Comparison of ENCODE assay signal across 8 cellular contexts in the genomic region with DNA sequence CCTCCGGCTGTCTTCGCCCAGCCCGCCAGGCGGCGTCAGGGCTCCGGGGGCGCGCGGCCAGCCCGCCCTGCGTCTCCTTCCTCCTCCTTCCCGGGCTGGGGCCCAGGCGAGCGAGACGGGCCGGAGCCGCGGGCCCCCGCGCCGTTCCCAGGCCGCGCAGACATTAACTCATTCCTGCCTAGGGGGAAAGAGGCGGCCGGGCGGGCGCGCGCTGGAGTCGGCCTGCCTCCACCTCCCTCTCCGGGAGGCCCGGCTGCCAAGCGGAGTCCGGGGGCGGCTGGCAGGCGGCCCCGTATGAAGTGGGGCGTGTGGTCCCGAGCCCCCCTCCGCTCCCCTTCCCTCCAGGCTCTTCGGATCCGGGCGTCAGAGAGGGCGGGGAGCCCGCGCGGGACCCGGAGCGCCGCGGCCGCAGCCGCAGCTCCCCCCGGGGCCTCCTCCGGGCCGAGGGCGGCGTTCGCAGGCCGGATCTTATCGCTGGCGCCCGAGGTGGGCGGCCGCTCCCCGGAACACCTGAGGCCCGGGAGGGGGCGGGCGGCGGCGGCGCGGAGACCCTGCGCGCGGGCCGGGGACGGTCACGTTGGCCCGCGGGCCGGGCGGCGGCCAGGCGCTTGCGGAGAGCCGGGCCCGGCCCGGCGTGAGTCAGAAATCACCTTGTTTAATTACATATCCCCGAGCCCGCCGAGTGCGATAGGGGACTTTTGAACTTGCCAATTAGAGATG. TPM values are rescaled to one million over a fixed set of nuclear protein-coding genes. Genes with fewer than 3 reads are reported as not detected.
DNase-seq lines count a peak whose midpoint lies in the region; ATAC-seq and TF ChIP-seq lines count a peak whose summit lies in the region.

No MANE protein-coding gene starts in this region.

- H3K9me3 ChIP-seq in mesenchymal stem cell (ENCODE audit: control insufficient read depth, low read length), result no peaks in the 10 kb centered on the region

- WGBS in mesenchymal stem cell, result under 1% methylated on average over 46 of the region's 94 CpGs

- H4K91ac ChIP-seq in mesenchymal stem cell (ENCODE audit: low read length), result peak overlapping the region; percentile 75

- H3K23ac ChIP-seq in mesenchymal stem cell (ENCODE audit: low read length in 2 of 2), result no peak overlapping the region

- H2BK120ac ChIP-seq in mesenchymal stem cell (ENCODE audit: low read depth, low read length), result peak overlapping the region; percentile 90

- peak overlapping the region; percentile 86 to 92 for H3K4ac ChIP-seq in mesenchymal stem cell (ENCODE audit: low read depth in 1 of 2, low read length in 2 of 2)

- no peaks in the 10 kb centered on the region for H3K27me3 Mint-ChIP-seq in activated CD8-positive, alpha-beta T cell treated with anti-CD3 and anti-CD28 coated beads, Interleukin-2, amount 10 ng/mL, durations not matched to agents 7 days and 5 days (ENCODE audit: low read depth)

- DNase-seq in GM19238 (ENCODE audit: insufficient read length, low spot score) (peak; percentile 99), NCI-H526 treated with DMSO at 0.1 percent for 48 hours (lab: John Stamatoyannopoulos, UW) (peak; percentile 44), mesenchymal stem cell (peak; percentile 91)
- peak; percentile 87 for DNase-seq in activated CD8-positive, alpha-beta T cell treated with anti-CD3 and anti-CD28 coated beads, Interleukin-2, amount 10 ng/mL, durations not matched to agents 7 days and 5 days
- DNase-seq in effector CD4-positive, alpha-beta T cell, result peak; percentile 70
- DNase-seq in stimulated activated CD8-positive, alpha-beta memory T cell treated with anti-CD3 and anti-CD28 coated beads, Interleukin-12 subunit alpha, Interleukin-12 subunit beta, amount 100 ng/mL, for 24 hours (ENCODE audit: extremely low read depth), result peak; percentile 52

- H3K4me3 ChIP-seq in mesenchymal stem cell (ENCODE audit: insufficient read depth in 1 of 2, low read depth in 1 of 2, low read length in 2 of 2), result peak overlapping the region; percentile 70 to 84

- H2BK15ac ChIP-seq in mesenchymal stem cell (ENCODE audit: low read depth, poor library complexity, severe bottlenecking), result peak overlapping the region; percentile 87

- peak overlapping the region; percentile 89 for H2AFZ ChIP-seq in mesenchymal stem cell (ENCODE audit: low read depth, low read length)

- H2BK5ac ChIP-seq in mesenchymal stem cell (ENCODE audit: low read depth, low read length, poor library complexity, severe bottlenecking), result peak overlapping the region; percentile 61

- CTCF ChIA-PET in activated CD8-positive, alpha-beta T cell treated with anti-CD3 and anti-CD28 coated beads, Interleukin-2, amount 10 ng/mL, durations not matched to agents 7 days and 5 days (lab: Charles Lee), result interaction anchor here (1.0 to 2.7 kb wide), 6 partner anchors 10 to 187 kb away, joined by 3 to 10 read pairs (median 6); no protein-coding TSS in a partner anchor

- peak overlapping the region; percentile 85 for H3K4me2 ChIP-seq in mesenchymal stem cell (ENCODE audit: low read length, poor library complexity, severe bottlenecking)

- peak overlapping the region; percentile 92 for H3K9ac ChIP-seq in mesenchymal stem cell (ENCODE audit: low read length)

- POLR2A ChIA-PET in activated CD8-positive, alpha-beta T cell treated with anti-CD3 and anti-CD28 coated beads, Interleukin-2, amount 10 ng/mL, durations not matched to agents 7 days and 5 days (lab: Charles Lee), result interaction anchor here (1.1 to 2.8 kb wide), 4 partner anchors 16 to 311 kb away, joined by 3 to 14 read pairs (median 3); partner anchors contain the start of gene BMPR1A

- no peak overlapping the region for H2AK5ac ChIP-seq in mesenchymal stem cell (ENCODE audit: low read length, severe bottlenecking)

- peaks cover 12% of the 10 kb centered on the region for H3K4me1 ChIP-seq in mesenchymal stem cell (ENCODE audit: control insufficient read depth, insufficient read depth, low read depth, low read length)

- H3K9me3 Mint-ChIP-seq in activated CD8-positive, alpha-beta T cell treated with anti-CD3 and anti-CD28 coated beads, Interleukin-2, amount 10 ng/mL, durations not matched to agents 7 days and 5 days (ENCODE audit: insufficient read depth), result no peaks in the 10 kb centered on the region

- no peaks in the 10 kb centered on the region for H3K27me3 ChIP-seq in mesenchymal stem cell (ENCODE audit: control insufficient read depth in 1 of 2, insufficient read depth in 1 of 2, low read length in 2 of 2)

- H3K36me3 ChIP-seq in mesenchymal stem cell (ENCODE audit: control insufficient read depth in 1 of 2, insufficient read depth in 2 of 2, low read depth in 1 of 2, low read length in 2 of 2), result peaks cover 0 to 2% of the 10 kb centered on the region in 2 experiments

- H3K4me1 Mint-ChIP-seq in activated CD8-positive, alpha-beta T cell treated with anti-CD3 and anti-CD28 coated beads, Interleukin-2, amount 10 ng/mL, durations not matched to agents 7 days and 5 days (ENCODE audit: low read depth), result peaks cover 14% of the 10 kb centered on the region

- peak; percentile 81 for TF ChIP-seq CTCF in C4-2B (conservative IDR thresholded peaks at IDR 0.05)

- peak overlapping the region; percentile 96 for H4K8ac ChIP-seq in mesenchymal stem cell (ENCODE audit: low read length)

- peak overlapping the region in 1 of 2 experiments; percentile 57 for H2BK12ac ChIP-seq in mesenchymal stem cell (ENCODE audit: low read length in 2 of 2)

- ATAC-seq in HG03432 (IDR thresholded peaks at IDR 0.05; ENCODE audit: unreplicated experiment), result peak; percentile 93
- ATAC-seq in activated CD8-positive, alpha-beta T cell treated with anti-CD3 and anti-CD28 coated beads, Interleukin-2, amount 10 ng/mL, durations not matched to agents 7 days and 5 days, result peak; percentile 93

- H3K27ac ChIP-seq in C4-2B, result peak overlapping the region; percentile 84
- H3K27ac ChIP-seq in mesenchymal stem cell (ENCODE audit: low read length, poor library complexity, severe bottlenecking), result peak overlapping the region; percentile 62

- no peak overlapping the region for H3K14ac ChIP-seq in mesenchymal stem cell (ENCODE audit: low read length in 2 of 2)

- peak overlapping the region; percentile 70 to 88 for H3K18ac ChIP-seq in mesenchymal stem cell (ENCODE audit: low read depth in 1 of 2, low read length in 2 of 2)

- H3K36me3 Mint-ChIP-seq in activated CD8-positive, alpha-beta T cell treated with anti-CD3 and anti-CD28 coated beads, Interleukin-2, amount 10 ng/mL, durations not matched to agents 7 days and 5 days (ENCODE audit: low read depth), result no peaks in the 10 kb centered on the region

- peak overlapping the region; percentile 92 for H3K27ac Mint-ChIP-seq in activated CD8-positive, alpha-beta T cell treated with anti-CD3 and anti-CD28 coated beads, Interleukin-2, amount 10 ng/mL, durations not matched to agents 7 days and 5 days

- peaks cover 10% of the 10 kb centered on the region for H3K79me1 ChIP-seq in mesenchymal stem cell (replicated peaks; ENCODE audit: low read length, poor library complexity, severe bottlenecking)

- peak overlapping the region; percentile 80 for H3K4me3 Mint-ChIP-seq in activated CD8-positive, alpha-beta T cell treated with anti-CD3 and anti-CD28 coated beads, Interleukin-2, amount 10 ng/mL, durations not matched to agents 7 days and 5 days

RNA-seq across cellular contexts. Expression of gene LDB3, which starts 43.1 kb away (rescaled TPM):
- total RNA-seq in activated CD8-positive, alpha-beta T cell treated with anti-CD3 and anti-CD28 coated beads, Interleukin-2, amount 10 ng/mL, durations not matched to agents 7 days and 5 days, result under 1 TPM in 1 of 2 experiments, not detected in 1; 0.05 TPM
- 0.03 TPM for polyA plus RNA-seq in mesenchymal stem cell (2013, experiment 1 of 2)
- 0.03 TPM for polyA plus RNA-seq in mesenchymal stem cell (2013, experiment 2 of 2)

RNA-seq across cellular contexts. Expression of gene BMPR1A, which starts 45.0 kb away (rescaled TPM):
- total RNA-seq in activated CD8-positive, alpha-beta T cell treated with anti-CD3 and anti-CD28 coated beads, Interleukin-2, amount 10 ng/mL, durations not matched to agents 7 days and 5 days, result 1 to 10 TPM; 8.0 to 9.8 TPM
- polyA plus RNA-seq in mesenchymal stem cell (2013, experiment 1 of 2), result 33.1 TPM
- polyA plus RNA-seq in mesenchymal stem cell (2013, experiment 2 of 2), result 34.7 TPM

RNA-seq across cellular contexts. Expression of gene OPN4, which starts 57.0 kb away (rescaled TPM):
- not detected for total RNA-seq in activated CD8-positive, alpha-beta T cell treated with anti-CD3 and anti-CD28 coated beads, Interleukin-2, amount 10 ng/mL, durations not matched to agents 7 days and 5 days
- polyA plus RNA-seq in mesenchymal stem cell (2013, experiment 1 of 2), result not detected
- not detected for polyA plus RNA-seq in mesenchymal stem cell (2013, experiment 2 of 2)

Comparison
In these comparisons a context has a peak if more than half of its experiments do, and no peak if none do; other contexts are left out.
1. Peak in every context shown above with its lines: DNase-seq, ATAC-seq, H3K4me3 ChIP-seq and H3K27ac ChIP-seq.
2. DNase-seq: peak in every context shown above with its lines; median percentile 99 in GM19238; 91 in mesenchymal stem cell; 87 in activated CD8-positive, alpha-beta T cell treated with anti-CD3 and anti-CD28 coated beads, Interleukin-2, amount 10 ng/mL, durations not matched to agents 7 days and 5 days; 70 in effector CD4-positive, alpha-beta T cell; 52 in stimulated activated CD8-positive, alpha-beta memory T cell treated with anti-CD3 and anti-CD28 coated beads, Interleukin-12 subunit alpha, Interleukin-12 subunit beta, amount 100 ng/mL, for 24 hours; 44 in NCI-H526 treated with DMSO at 0.1 percent for 48 hours.